Comparison of ENCODE assay signal across 18 cellular contexts in the genomic region with DNA sequence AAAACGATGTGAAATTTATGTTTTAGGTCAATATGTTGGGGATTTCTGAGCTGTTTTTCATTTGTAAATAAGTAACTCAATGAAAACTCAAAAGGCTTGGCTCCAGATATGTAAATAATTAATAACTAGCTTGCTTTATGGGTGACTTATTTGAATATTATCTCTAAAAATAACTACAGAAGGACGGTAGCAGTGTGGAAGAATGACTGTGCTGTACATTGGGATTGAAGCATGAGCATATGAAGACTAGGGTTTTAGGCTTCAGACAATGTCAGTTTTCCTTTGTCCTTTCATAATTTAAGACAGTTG.
DNase-seq lines count a peak whose midpoint lies in the region; ATAC-seq and TF ChIP-seq lines count a peak whose summit lies in the region.
"Had no signal": no experiment of that assay in that cellular context is flagged by ENCODE, and none has a peak within 500 bp of the region (broad histone marks: within the 10 kb centered on the region; RNA-seq: fewer than 3 reads in every experiment).

No MANE protein-coding gene starts in this region.

- H3K4me3 Mint-ChIP-seq in natural killer cell = peak overlapping the region; percentile 95
- no peak overlapping the region for H3K4me3 Mint-ChIP-seq in naive thymus-derived CD4-positive, alpha-beta T cell
- H3K4me3 Mint-ChIP-seq in activated CD8-positive, alpha-beta memory T cell treated with anti-CD3 and anti-CD28 coated beads, Interleukin-2, amount 10 ng/mL, durations not matched to agents 7 days and 5 days = no peak overlapping the region
- H3K4me3 Mint-ChIP-seq: activated CD4-positive, alpha-beta memory T cell treated with anti-CD3 and anti-CD28 coated beads for 36 hours had no signal

- H3K27me3 ChIP-seq in naive thymus-derived CD4-positive, alpha-beta T cell (ENCODE audit: control insufficient read depth in 2 of 2, insufficient read depth in 2 of 2, low read length in 2 of 2) = no peaks in the 10 kb centered on the region
- H3K27me3 ChIP-seq: BLaER1 treated with 17β-estradiol and CSF1 and Interleukin-3, amounts not matched to agents 10 nM and 100 nM had no signal

- no peak overlapping the region for H3K27ac ChIP-seq in naive thymus-derived CD4-positive, alpha-beta T cell (ENCODE audit: low read depth, low read length)

- no peaks in the 10 kb centered on the region for H3K27me3 Mint-ChIP-seq in natural killer cell (ENCODE audit: low read depth in 2 of 2)
- H3K27me3 Mint-ChIP-seq in naive thymus-derived CD4-positive, alpha-beta T cell = no peaks in the 10 kb centered on the region
- H3K27me3 Mint-ChIP-seq in activated CD8-positive, alpha-beta memory T cell treated with anti-CD3 and anti-CD28 coated beads, Interleukin-2, amount 10 ng/mL, durations not matched to agents 7 days and 5 days = no peaks in the 10 kb centered on the region
- H3K27me3 Mint-ChIP-seq: activated CD4-positive, alpha-beta memory T cell treated with anti-CD3 and anti-CD28 coated beads for 36 hours had no signal

- CTCF ChIA-PET in naive thymus-derived CD4-positive, alpha-beta T cell (lab: Charles Lee) = no interaction called here
- CTCF ChIA-PET in activated CD8-positive, alpha-beta memory T cell treated with anti-CD3 and anti-CD28 coated beads, Interleukin-2, amount 10 ng/mL, durations not matched to agents 7 days and 5 days (lab: Charles Lee) = no interaction called here

- DNase-seq in natural killer cell (no peak), NCI-H2107 treated with DMSO at 0.1 percent for 48 hours (lab: John Stamatoyannopoulos, UW; ENCODE audit: unreplicated experiment) (no peak), NOMO-1 treated with DMSO at 0.1 percent for 48 hours (lab: John Stamatoyannopoulos, UW; ENCODE audit: unreplicated experiment) (no peak)
- DNase-seq in naive thymus-derived CD4-positive, alpha-beta T cell = no peak
- DNase-seq in activated CD8-positive, alpha-beta memory T cell treated with anti-CD3 and anti-CD28 coated beads, Interleukin-2, amount 10 ng/mL, durations not matched to agents 7 days and 5 days = no peak
- DNase-seq: activated CD4-positive, alpha-beta memory T cell treated with anti-CD3 and anti-CD28 coated beads for 36 hours; activated gamma-delta T cell; DND-41; GOT3; mesendoderm; NCI-H1417 treated with DMSO at 0.1 percent for 48 hours had no signal

- ATAC-seq in GM19043 (IDR thresholded peaks at IDR 0.05; ENCODE audit: low read depth, unreplicated experiment) (peak; percentile 40), HG02642 (IDR thresholded peaks at IDR 0.05; ENCODE audit: poor library complexity, unreplicated experiment) (peak; percentile 35), HG03432 (IDR thresholded peaks at IDR 0.05; ENCODE audit: unreplicated experiment) (peak; percentile 37), natural killer cell (no peak)
- ATAC-seq in naive thymus-derived CD4-positive, alpha-beta T cell = no peak
- no peak for ATAC-seq in activated CD8-positive, alpha-beta memory T cell treated with anti-CD3 and anti-CD28 coated beads, Interleukin-2, amount 10 ng/mL, durations not matched to agents 7 days and 5 days
- ATAC-seq: K562, Right ventricle myocardium inferior had no signal

- no peaks in the 10 kb centered on the region for H3K36me3 Mint-ChIP-seq in natural killer cell
- no peaks in the 10 kb centered on the region for H3K36me3 Mint-ChIP-seq in naive thymus-derived CD4-positive, alpha-beta T cell
- no peaks in the 10 kb centered on the region for H3K36me3 Mint-ChIP-seq in activated CD8-positive, alpha-beta memory T cell treated with anti-CD3 and anti-CD28 coated beads, Interleukin-2, amount 10 ng/mL, durations not matched to agents 7 days and 5 days
- H3K36me3 Mint-ChIP-seq: activated CD4-positive, alpha-beta memory T cell treated with anti-CD3 and anti-CD28 coated beads for 36 hours had no signal

- H3K36me3 ChIP-seq in naive thymus-derived CD4-positive, alpha-beta T cell (ENCODE audit: control insufficient read depth in 2 of 3, insufficient read depth in 3 of 3, low read length in 3 of 3) = no peaks in the 10 kb centered on the region
- H3K36me3 ChIP-seq: BLaER1 treated with 17β-estradiol and CSF1 and Interleukin-3, amounts not matched to agents 10 nM and 100 nM had no signal

- peaks cover 19 to 20% of the 10 kb centered on the region in 2 donors for H3K4me1 Mint-ChIP-seq in natural killer cell
- peaks cover 0 to 5% (median 0%) of the 10 kb centered on the region in 7 donors for H3K4me1 Mint-ChIP-seq in naive thymus-derived CD4-positive, alpha-beta T cell
- H3K4me1 Mint-ChIP-seq in activated CD8-positive, alpha-beta memory T cell treated with anti-CD3 and anti-CD28 coated beads, Interleukin-2, amount 10 ng/mL, durations not matched to agents 7 days and 5 days = no peaks in the 10 kb centered on the region

- H3K9me3 ChIP-seq in naive thymus-derived CD4-positive, alpha-beta T cell (ENCODE audit: control insufficient read depth in 2 of 3, low read length in 3 of 3) = peaks cover 0 to 1% (median 0%) of the 10 kb centered on the region in 3 experiments
- H3K9me3 ChIP-seq: BLaER1 treated with 17β-estradiol and CSF1 and Interleukin-3, amounts not matched to agents 10 nM and 100 nM had no signal

- H3K4me3 ChIP-seq in naive thymus-derived CD4-positive, alpha-beta T cell (ENCODE audit: low read length) = no peak overlapping the region
- H3K4me3 ChIP-seq: K562, smooth muscle cell had no signal

- POLR2A ChIA-PET in naive thymus-derived CD4-positive, alpha-beta T cell (lab: Charles Lee) = no interaction called here

- no peak for TF ChIP-seq CTCF in natural killer cell (IDR thresholded peaks at IDR 0.05)

- intact Hi-C loops in natural killer cell (cut with micrococcal nuclease) = no loop called here
- intact Hi-C loops in naive thymus-derived CD4-positive, alpha-beta T cell (cut with micrococcal nuclease) = no loop called here

- H3K9me3 Mint-ChIP-seq in natural killer cell = no peaks in the 10 kb centered on the region
- peaks cover 0 to 7% (median 2%) of the 10 kb centered on the region in 11 donors for H3K9me3 Mint-ChIP-seq in naive thymus-derived CD4-positive, alpha-beta T cell
- H3K9me3 Mint-ChIP-seq in activated CD8-positive, alpha-beta memory T cell treated with anti-CD3 and anti-CD28 coated beads, Interleukin-2, amount 10 ng/mL, durations not matched to agents 7 days and 5 days (ENCODE audit: low read depth) = peaks cover 8% of the 10 kb centered on the region

- no peaks in the 10 kb centered on the region for H3K4me1 ChIP-seq in naive thymus-derived CD4-positive, alpha-beta T cell (ENCODE audit: control insufficient read depth in 2 of 2, insufficient read depth in 2 of 2, low read length in 2 of 2)

- H3K27ac Mint-ChIP-seq in natural killer cell = peak overlapping the region; percentile 76 to 82
- no peak overlapping the region for H3K27ac Mint-ChIP-seq in naive thymus-derived CD4-positive, alpha-beta T cell
- H3K27ac Mint-ChIP-seq in activated CD8-positive, alpha-beta memory T cell treated with anti-CD3 and anti-CD28 coated beads, Interleukin-2, amount 10 ng/mL, durations not matched to agents 7 days and 5 days = no peak overlapping the region
- H3K27ac Mint-ChIP-seq: activated CD4-positive, alpha-beta memory T cell treated with anti-CD3 and anti-CD28 coated beads for 36 hours had no signal

Comparison
In these comparisons a context has a peak if more than half of its experiments do, and no peak if none do; other contexts are left out.
1. ATAC-seq: peak in GM19043 (single experiment), HG02642 (single experiment) and HG03432 (single experiment); none in natural killer cell (0 of 3), naive thymus-derived CD4-positive, alpha-beta T cell (single experiment) and activated CD8-positive, alpha-beta memory T cell treated with anti-CD3 and anti-CD28 coated beads, Interleukin-2, amount 10 ng/mL, durations not matched to agents 7 days and 5 days (single experiment).
2. H3K27ac Mint-ChIP-seq: peak in natural killer cell (2 of 2); none in naive thymus-derived CD4-positive, alpha-beta T cell (0 of 9) and activated CD8-positive, alpha-beta memory T cell treated with anti-CD3 and anti-CD28 coated beads, Interleukin-2, amount 10 ng/mL, durations not matched to agents 7 days and 5 days (single experiment).